In genomic region chr11:2913776-2914474, GRCh38 we compare ENCODE assay signal across 1 cellular context.
TF ChIP-seq lines count a peak whose summit lies in the region.

No MANE protein-coding gene starts in this region.

TF ChIP-seq in H1, 55 proteins besides CTCF, POLR2A, EP300 and RAD21 (continued from another document):
- TF ChIP-seq TEAD4 (IDR thresholded peaks at IDR 0.05; ENCODE audit: low read depth, low read length) (no peak), EZH2 (IDR thresholded peaks at IDR 0.05; ENCODE audit: low read depth, low read length, severe bottlenecking) (no peak), CBX5 (IDR thresholded peaks at IDR 0.05; ENCODE audit: low read depth, low read length) (no peak), SP4 (IDR thresholded peaks at IDR 0.05; ENCODE audit: low read length) (no peak), RBBP5 (IDR thresholded peaks at IDR 0.05; ENCODE audit: borderline replicate concordance, low read depth, low read length) (no peak), SAP30 (IDR thresholded peaks at IDR 0.05; ENCODE audit: insufficient read depth, insufficient replicate concordance, low read length) (no peak), HDAC2 (IDR thresholded peaks at IDR 0.05; ENCODE audit: borderline replicate concordance in 1 of 2, low read depth in 2 of 2, low read length in 2 of 2) (no peak), KDM1A (IDR thresholded peaks at IDR 0.05; ENCODE audit: borderline replicate concordance, low read length) (no peak), SP2 (IDR thresholded peaks at IDR 0.05; ENCODE audit: low read length) (no peak), TBP (IDR thresholded peaks at IDR 0.05; ENCODE audit: low read depth, low read length) (no peak), PHF8 (conservative IDR thresholded peaks at IDR 0.05; ENCODE audit: low read depth, low read length) (no peak)
TF ChIP-seq in H1: peak in this region for 0.
